22 cellular contexts compared by ENCODE assay signal in the genomic region with DNA sequence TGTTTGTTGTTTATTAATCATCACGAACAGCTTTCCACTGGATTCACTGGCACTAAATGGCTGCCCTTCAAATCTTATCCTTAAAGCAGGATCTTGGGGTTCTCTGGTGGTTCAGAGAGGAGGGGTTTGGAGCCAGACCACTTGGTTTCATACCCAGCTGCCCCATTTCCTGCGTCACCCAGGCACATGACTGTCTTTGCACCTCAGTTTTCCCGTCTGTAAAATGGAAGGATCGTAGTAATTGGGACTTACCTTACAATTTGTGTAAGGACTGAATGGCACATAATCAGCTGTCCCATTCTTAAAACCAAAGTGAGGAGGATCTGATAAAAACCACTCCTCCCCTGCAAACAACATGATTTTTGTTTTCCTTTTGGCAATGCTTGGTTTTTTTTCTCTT.
DNase-seq lines count a peak whose midpoint lies in the region; ATAC-seq, FAIRE-seq and TF ChIP-seq lines count a peak whose summit lies in the region.
"Had no signal": no experiment of that assay in that cellular context is flagged by ENCODE, and none has a peak within 500 bp of the region (broad histone marks: within the 10 kb centered on the region; RNA-seq: fewer than 3 reads in every experiment).

No MANE protein-coding gene starts in this region.

- intact Hi-C loops in K562 (cut with micrococcal nuclease) = no loop called here

- no peak for TF ChIP-seq CTCF in K562 (IDR thresholded peaks at IDR 0.05 in 2 of 3, conservative IDR thresholded peaks at IDR 0.05 in 1 of 3; ENCODE audit: insufficient read depth in 2 of 3, low read depth in 1 of 3, low read length in 3 of 3)
- no peak for TF ChIP-seq CTCF in smooth muscle cell (IDR thresholded peaks at IDR 0.05; ENCODE audit: borderline replicate concordance, insufficient read depth, poor library complexity, severe bottlenecking)

- peaks cover 90% of the 10 kb centered on the region for H3K27me3 Mint-ChIP-seq in activated naive CD8-positive, alpha-beta T cell treated with anti-CD3 and anti-CD28 coated beads for 36 hours

- H3K4me3 ChIP-seq in HUES48 (ENCODE audit: low read depth, low read length) (no peak overlapping the region), K562 (no peak overlapping the region), mesendoderm (ENCODE audit: low read length) (no peak overlapping the region), smooth muscle cell (no peak overlapping the region)
- H3K4me3 ChIP-seq: BLaER1 treated with 17β-estradiol and CSF1 and Interleukin-3, amounts not matched to agents 10 nM and 100 nM; GM12878; Peyer's patch; SJSA1 had no signal

- H3K9me1 ChIP-seq in K562 (ENCODE audit: control insufficient read depth, insufficient read depth, low read length) = no peaks in the 10 kb centered on the region

- no peak overlapping the region for H2AK5ac ChIP-seq in mesendoderm (ENCODE audit: low read length)

- no peak overlapping the region for H2BK15ac ChIP-seq in mesendoderm (replicated peaks; ENCODE audit: low read depth)

- H3F3A ChIP-seq in smooth muscle cell (ENCODE audit: low read depth) = no peaks in the 10 kb centered on the region

- DNase-seq in K562 (ENCODE audit: extremely low read depth in 1 of 4, low spot score in 3 of 4) = no peak
- DNase-seq in mesendoderm = no peak
- no peak for DNase-seq in smooth muscle cell (lab: John Stamatoyannopoulos, UW; ENCODE audit: unreplicated experiment)
- DNase-seq in activated naive CD8-positive, alpha-beta T cell treated with anti-CD3 and anti-CD28 coated beads for 36 hours = no peak
- DNase-seq in DMS114 treated with DMSO at 0.1 percent for 48 hours (lab: John Stamatoyannopoulos, UW; ENCODE audit: unreplicated experiment) = no peak
- no peak for DNase-seq in NK-92 treated with Interleukin-12 subunit alpha and Interleukin-12 subunit beta, amount 100 ng/mL, for 24 hours (lab: John Stamatoyannopoulos, UW)
- DNase-seq: Caco-2; CD4-positive, alpha-beta memory T cell; DMS 273 treated with DMSO at 0.1 percent for 48 hours; DND-41; HFFc6; IMR-90; NCI-H1417; NCI-H1694 treated with DMSO at 0.1 percent for 48 hours; NCI-H2081 treated with DMSO at 0.1 percent for 48 hours; NCI-H2171 treated with DMSO at 0.1 percent for 48 hours; NCI-H524 treated with DMSO at 0.1 percent for 48 hours; Peyer's patch had no signal

- no peak overlapping the region for H3K4me2 ChIP-seq in K562 (ENCODE audit: insufficient read depth, low read length)
- no peak overlapping the region for H3K4me2 ChIP-seq in mesendoderm (ENCODE audit: low read length)
- H3K4me2 ChIP-seq in smooth muscle cell = peak overlapping the region; percentile 63

- H3K4ac ChIP-seq in mesendoderm (ENCODE audit: low read depth, low read length) = no peak overlapping the region

- H3K9ac ChIP-seq in HUES48 (ENCODE audit: low read depth, low read length) = no peak overlapping the region
- no peak overlapping the region for H3K9ac ChIP-seq in K562 (ENCODE audit: insufficient read depth in 1 of 2, low read depth in 2 of 2, low read length in 2 of 2)
- peak overlapping the region; percentile 60 for H3K9ac ChIP-seq in mesendoderm (ENCODE audit: low read length)
- H3K9ac ChIP-seq in smooth muscle cell (ENCODE audit: low read depth) = no peak overlapping the region
- H3K9ac ChIP-seq: BLaER1 treated with 17β-estradiol and CSF1 and Interleukin-3, amounts not matched to agents 10 nM and 100 nM had no signal

- no peak overlapping the region for H2BK120ac ChIP-seq in mesendoderm (ENCODE audit: low read depth, low read length)

- H3K4me1 Mint-ChIP-seq in activated naive CD8-positive, alpha-beta T cell treated with anti-CD3 and anti-CD28 coated beads for 36 hours = peaks cover 2% of the 10 kb centered on the region

- peak overlapping the region; percentile 60 for H3K27ac ChIP-seq in HUES48 (ENCODE audit: low read depth, low read length)
- no peak overlapping the region for H3K27ac ChIP-seq in K562 (ENCODE audit: extremely low read depth, low read depth, low read length)
- peak overlapping the region; percentile 66 for H3K27ac ChIP-seq in mesendoderm (ENCODE audit: low read depth, low read length)
- H3K27ac ChIP-seq in smooth muscle cell (ENCODE audit: low read depth) = no peak overlapping the region
- H3K27ac ChIP-seq: BLaER1 treated with 17β-estradiol and CSF1 and Interleukin-3, amounts not matched to agents 10 nM and 100 nM; Peyer's patch; SJSA1 had no signal

- H4K5ac ChIP-seq in mesendoderm (ENCODE audit: low read length) = peak overlapping the region; percentile 53

- H3K27me3 ChIP-seq in HUES48 (ENCODE audit: control insufficient read depth, insufficient read depth, low read length) = no peaks in the 10 kb centered on the region
- H3K27me3 ChIP-seq in K562 (ENCODE audit: control insufficient read depth in 2 of 2, insufficient read depth in 2 of 2, low read length in 2 of 2) = peaks cover 12 to 26% of the 10 kb centered on the region in 2 experiments
- H3K27me3 ChIP-seq in mesendoderm (ENCODE audit: insufficient read depth, low read length, poor library complexity) = no peaks in the 10 kb centered on the region
- no peaks in the 10 kb centered on the region for H3K27me3 ChIP-seq in smooth muscle cell (ENCODE audit: low read depth)
- H3K27me3 ChIP-seq: Peyer's patch, SJSA1 had no signal

- in situ Hi-C loops in K562 (cut with MboI) = no loop called here

- POLR2A ChIA-PET in K562 (lab: Yijun Ruan, JAX) = no interaction called here

- ATAC-seq in K562 = no peak
- ATAC-seq: GM12878 had no signal

- H3K79me2 ChIP-seq in K562 (ENCODE audit: control insufficient read depth, insufficient read depth, low read length) = no peaks in the 10 kb centered on the region
- no peaks in the 10 kb centered on the region for H3K79me2 ChIP-seq in mesendoderm (ENCODE audit: control insufficient read depth, insufficient read depth, low read length)
- H3K79me2 ChIP-seq in smooth muscle cell (ENCODE audit: low read depth) = no peaks in the 10 kb centered on the region

- no peaks in the 10 kb centered on the region for H3K9me3 ChIP-seq in HUES48 (ENCODE audit: control insufficient read depth, insufficient read depth, low read length)
- no peaks in the 10 kb centered on the region for H3K9me3 ChIP-seq in K562 (replicated peaks; ENCODE audit: control insufficient read depth, insufficient read depth, low read depth, low read length)
- no peaks in the 10 kb centered on the region for H3K9me3 ChIP-seq in smooth muscle cell (replicated peaks; ENCODE audit: low read depth)
- H3K9me3 ChIP-seq: BLaER1 treated with 17β-estradiol and CSF1 and Interleukin-3, amounts not matched to agents 10 nM and 100 nM; Caco-2; Peyer's patch; SJSA1 had no signal

- H3K23ac ChIP-seq in mesendoderm (ENCODE audit: low read length) = no peak overlapping the region

- peak overlapping the region; percentile 84 for H3K56ac ChIP-seq in mesendoderm (ENCODE audit: low read length)

- WGBS in K562 (ENCODE audit: insufficient coverage, low coverage, missing lambda C conversion rate) = 3% methylated on average over 4 of the region's 4 CpGs
- WGBS in mesendoderm (ENCODE audit: extremely low coverage, insufficient coverage, low lambda C conversion rate) = no CpG with 5 or more reads among the region's 4 CpGs
- WGBS in smooth muscle cell (ENCODE audit: low lambda C conversion rate) = 93% methylated on average over 4 of the region's 4 CpGs

- no peaks in the 10 kb centered on the region for H3K36me3 Mint-ChIP-seq in activated naive CD8-positive, alpha-beta T cell treated with anti-CD3 and anti-CD28 coated beads for 36 hours
- H3K36me3 Mint-ChIP-seq: CD4-positive, alpha-beta memory T cell had no signal

- no peaks in the 10 kb centered on the region for H3K79me1 ChIP-seq in mesendoderm (ENCODE audit: low read length)

- H4K8ac ChIP-seq in mesendoderm (ENCODE audit: low read depth, low read length) = no peak overlapping the region

- BruUV-seq in K562 (replicated peaks; lab: Mats Ljungman, UMichigan) = no TSS peak

- no peak overlapping the region for H3K4me3 Mint-ChIP-seq in activated naive CD8-positive, alpha-beta T cell treated with anti-CD3 and anti-CD28 coated beads for 36 hours
- H3K4me3 Mint-ChIP-seq: CD4-positive, alpha-beta memory T cell; HFFc6 had no signal

- no peak for TF ChIP-seq POLR2A in K562 (conservative IDR thresholded peaks at IDR 0.05)

- no peaks in the 10 kb centered on the region for H3K9me3 Mint-ChIP-seq in activated naive CD8-positive, alpha-beta T cell treated with anti-CD3 and anti-CD28 coated beads for 36 hours
- H3K9me3 Mint-ChIP-seq: HFFc6 had no signal

- no peak overlapping the region for H2AFZ ChIP-seq in K562 (ENCODE audit: low read depth, low read length)
- H2AFZ ChIP-seq in smooth muscle cell (ENCODE audit: low read depth) = no peak overlapping the region

- TF ChIP-seq EP300 in K562 (IDR thresholded peaks at IDR 0.05; ENCODE audit: low read length) = no peak

- no peak overlapping the region for H3K27ac Mint-ChIP-seq in activated naive CD8-positive, alpha-beta T cell treated with anti-CD3 and anti-CD28 coated beads for 36 hours
- H3K27ac Mint-ChIP-seq: HFFc6 had no signal

- no peaks in the 10 kb centered on the region; the same call in 1 of the 2 replicates for H4K20me1 ChIP-seq in K562 (replicated peaks; ENCODE audit: control insufficient read depth, insufficient read depth, low read length)
- no peaks in the 10 kb centered on the region for H4K20me1 ChIP-seq in smooth muscle cell (ENCODE audit: low read depth)
- H4K20me1 ChIP-seq: BLaER1 treated with 17β-estradiol and CSF1 and Interleukin-3, amounts not matched to agents 10 nM and 100 nM had no signal

- no peak overlapping the region for H3K18ac ChIP-seq in mesendoderm (ENCODE audit: low read length)

- peak overlapping the region; percentile 77 for H2BK5ac ChIP-seq in mesendoderm (ENCODE audit: low read length)

- no peak for TF ChIP-seq RAD21 in K562 (CRISPR knock-in tag; conservative IDR thresholded peaks at IDR 0.05 in 1 of 2, IDR thresholded peaks at IDR 0.05 in 1 of 2)

- no peak for FAIRE-seq in K562 (lab: Jason Lieb, UNC)
- FAIRE-seq: GM12878 had no signal

- CTCF ChIA-PET in K562 (lab: Yijun Ruan, JAX; ENCODE audit: low intra/inter-chr PET ratio) = no interaction called here

- H3K4me1 ChIP-seq in HUES48 (ENCODE audit: control insufficient read depth, insufficient read depth, low read length) (peaks cover 37% of the 10 kb centered on the region), K562 (replicated peaks in 1 of 2; ENCODE audit: control insufficient read depth in 2 of 2, insufficient read depth in 2 of 2, low read length in 2 of 2) (peaks cover 0 to 3% of the 10 kb centered on the region in 2 experiments; a peak in 1 of 5 replicates), mesendoderm (ENCODE audit: control insufficient read depth, low read depth, low read length) (peaks cover 13% of the 10 kb centered on the region), smooth muscle cell (ENCODE audit: low read depth) (no peaks in the 10 kb centered on the region)
- H3K4me1 ChIP-seq: Caco-2 had no signal

- H3K36me3 ChIP-seq in HUES48 (ENCODE audit: control insufficient read depth, insufficient read depth, low read length) (no peaks in the 10 kb centered on the region), K562 (ENCODE audit: control insufficient read depth, insufficient read depth, low read length) (no peaks in the 10 kb centered on the region), mesendoderm (ENCODE audit: control insufficient read depth, insufficient read depth, low read length) (no peaks in the 10 kb centered on the region), smooth muscle cell (ENCODE audit: low read depth) (no peaks in the 10 kb centered on the region)
- H3K36me3 ChIP-seq: BLaER1 treated with 17β-estradiol and CSF1 and Interleukin-3, amounts not matched to agents 10 nM and 100 nM; Peyer's patch; SJSA1 had no signal

Comparison
In these comparisons a context has a peak if more than half of its experiments do, and no peak if none do; other contexts are left out.
1. H3K27ac ChIP-seq: peak in HUES48 (single experiment) and mesendoderm (single experiment); none in K562 (single experiment) and smooth muscle cell (single experiment).